Comparison of ENCODE assay signal across 16 cellular contexts in genomic region chr9:134820901-134821300, GRCh38. TPM values are rescaled to one million over a fixed set of nuclear protein-coding genes. Genes with fewer than 3 reads are reported as not detected.
A peak's percentile ranks its signal among the peaks of the same experiment; 100 is the strongest.
DNase-seq lines count a peak whose midpoint lies in the region; ATAC-seq and TF ChIP-seq lines count a peak whose summit lies in the region.
"Had no signal": no experiment of that assay in that cellular context is flagged by ENCODE, and none has a peak within 500 bp of the region (broad histone marks: within the 10 kb centered on the region; RNA-seq: fewer than 3 reads in every experiment).

No MANE protein-coding gene starts in this region.

- H3K27me3 Mint-ChIP-seq in HFFc6 (ENCODE audit: insufficient read depth) (peaks cover 30% of the 10 kb centered on the region), chondrocyte (ENCODE audit: low read depth) (no peaks in the 10 kb centered on the region)
- H3K27me3 Mint-ChIP-seq: CD4-positive, alpha-beta memory T cell had no signal

- no CpG with 5 or more reads among the region's 13 CpGs for WGBS in neuronal stem cell (ENCODE audit: extremely low coverage in 2 of 2, insufficient read length in 2 of 2, insufficient replicate concordance in 1 of 2), 2 donors

- no peak overlapping the region for H3K27ac ChIP-seq in neuronal stem cell (replicated peaks; ENCODE audit: low read length)

- H2BK120ac ChIP-seq in neuronal stem cell (ENCODE audit: low read depth, low read length) = no peak overlapping the region

- no peak overlapping the region for H2BK15ac ChIP-seq in neuronal stem cell (ENCODE audit: low read length)

- no peak overlapping the region for H3K4me2 ChIP-seq in neuronal stem cell (ENCODE audit: insufficient read depth, low read length, poor library complexity, severe bottlenecking)

- H3K4me3 ChIP-seq in neuronal stem cell (ENCODE audit: low read length in 2 of 2) = no peak overlapping the region
- no peak overlapping the region for H3K4me3 ChIP-seq in H7 (ENCODE audit: insufficient read depth, low read depth, low read length)

- H2BK12ac ChIP-seq in neuronal stem cell (ENCODE audit: low read length) = peak overlapping the region; percentile 35

- no peak overlapping the region for H4K91ac ChIP-seq in neuronal stem cell (ENCODE audit: low read depth, low read length, poor library complexity)

- H3K9me3 Mint-ChIP-seq in HFFc6 = no peaks in the 10 kb centered on the region; the same call in none of the 2 replicates
- H3K9me3 Mint-ChIP-seq in chondrocyte (ENCODE audit: low read depth) = no peaks in the 10 kb centered on the region
- H3K9me3 Mint-ChIP-seq: CD4-positive, alpha-beta memory T cell; H9 had no signal

- H3K4me1 Mint-ChIP-seq in HFFc6 (ENCODE audit: low read depth) (peaks cover 3% of the 10 kb centered on the region; the same call in 1 of the 2 replicates), chondrocyte (ENCODE audit: low read depth) (peaks cover 27% of the 10 kb centered on the region)
- H3K4me1 Mint-ChIP-seq: CD14-positive monocyte; CD4-positive, alpha-beta memory T cell; H9 had no signal

- no peaks in the 10 kb centered on the region for H3K79me1 ChIP-seq in neuronal stem cell (ENCODE audit: low read depth, low read length)

- no peaks in the 10 kb centered on the region for H3K4me1 ChIP-seq in neuronal stem cell (ENCODE audit: control insufficient read depth in 2 of 2, insufficient read depth in 1 of 2, low read depth in 1 of 2, low read length in 2 of 2)
- H3K4me1 ChIP-seq: BE2C had no signal

- H3K18ac ChIP-seq in neuronal stem cell (ENCODE audit: low read length) = no peak overlapping the region

- no peak overlapping the region for H2AFZ ChIP-seq in neuronal stem cell (ENCODE audit: low read length)

- H4K8ac ChIP-seq in neuronal stem cell (ENCODE audit: low read depth, low read length) = no peak overlapping the region

- DNase-seq in HFFc6 (no peak), chondrocyte (ENCODE audit: low spot score) (no peak), neuronal stem cell (ENCODE audit: low spot score) (no peak), H7 (no peak), COR-L47 (lab: John Stamatoyannopoulos, UW) (no peak)
- DNase-seq: ACHN; BE2C; Calu3; CD4-positive, alpha-beta memory T cell; DMS79 treated with DMSO at 0.1 percent for 48 hours; GF-D8; GOT3; H9 had no signal

- no peak for ATAC-seq in GM19035 (IDR thresholded peaks at IDR 0.05; ENCODE audit: unreplicated experiment)

- peaks cover 0 to 3% of the 10 kb centered on the region in 2 donors for H3K36me3 ChIP-seq in neuronal stem cell (replicated peaks in 1 of 2; ENCODE audit: control insufficient read depth in 2 of 2, insufficient read depth in 2 of 2, low read length in 2 of 2)
- H3K36me3 ChIP-seq in H7 (replicated peaks; ENCODE audit: control insufficient read depth, insufficient read depth, low read length) = no peaks in the 10 kb centered on the region
- H3K36me3 ChIP-seq: BE2C had no signal

- H3K9ac ChIP-seq in neuronal stem cell (ENCODE audit: low read depth, low read length, poor library complexity) = peak overlapping the region; percentile 21

- peaks cover 0 to 4% of the 10 kb centered on the region in 2 donors for H3K9me3 ChIP-seq in neuronal stem cell (replicated peaks in 1 of 2; ENCODE audit: control insufficient read depth in 2 of 2, insufficient read depth in 1 of 2, low read depth in 1 of 2, low read length in 2 of 2)
- H3K9me3 ChIP-seq: BE2C had no signal

- peak overlapping the region; percentile 49 for H2AK5ac ChIP-seq in neuronal stem cell (ENCODE audit: low read depth, low read length)

- no peak overlapping the region for H3K23ac ChIP-seq in neuronal stem cell (ENCODE audit: low read depth, low read length, poor library complexity)

- H3K4me3 Mint-ChIP-seq in HFFc6 (no peak overlapping the region), chondrocyte (ENCODE audit: unreplicated experiment) (no peak overlapping the region)
- H3K4me3 Mint-ChIP-seq: CD4-positive, alpha-beta memory T cell; H9 had no signal

- peak overlapping the region; percentile 61 for H3K4ac ChIP-seq in neuronal stem cell (ENCODE audit: low read length)

- H3K36me3 Mint-ChIP-seq in HFFc6 (ENCODE audit: low read depth) (peaks cover 19% of the 10 kb centered on the region; the same call in 1 of the 2 replicates), chondrocyte (ENCODE audit: low read depth) (peaks cover 48% of the 10 kb centered on the region)
- H3K36me3 Mint-ChIP-seq: CD14-positive monocyte; CD4-positive, alpha-beta memory T cell had no signal

- H3K14ac ChIP-seq in neuronal stem cell (ENCODE audit: low read length) = peak overlapping the region; percentile 51

- H3K27ac Mint-ChIP-seq in HFFc6 (peak overlapping the region; percentile 51; the same call in 1 of the 2 replicates), chondrocyte (ENCODE audit: unreplicated experiment) (peak overlapping the region; percentile 32)
- H3K27ac Mint-ChIP-seq: CD14-positive monocyte; CD4-positive, alpha-beta memory T cell had no signal

- no peak overlapping the region for H2BK5ac ChIP-seq in neuronal stem cell (ENCODE audit: low read length)

- H3K27me3 ChIP-seq in neuronal stem cell (ENCODE audit: control insufficient read depth in 3 of 3, insufficient read depth in 3 of 3, low read depth in 1 of 3, low read length in 3 of 3) = peaks cover 0 to 11% (median 0%) of the 10 kb centered on the region in 3 experiments
- no peaks in the 10 kb centered on the region for H3K27me3 ChIP-seq in H7 (ENCODE audit: control insufficient read depth, insufficient read depth, low read length)
- H3K27me3 ChIP-seq: BE2C had no signal

- TF ChIP-seq CTCF in HFFc6 (IDR thresholded peaks at IDR 0.05) = no peak
- TF ChIP-seq CTCF in chondrocyte (IDR thresholded peaks at IDR 0.05) = no peak

RNA-seq across cellular contexts. Expression of gene FCN2, which starts 59.7 kb away (rescaled TPM):
- total RNA-seq in HFFc6 (2021; fragmentation: NEBNext Ultra II Directional; extraction: Animal tissue kit (Norgen Biotek cat#: 25700)) = not detected
- not detected in 3 replicates for total RNA-seq in chondrocyte
- not detected for polyA plus RNA-seq in neuronal stem cell (2013, experiment 1 of 2)
- polyA plus RNA-seq in neuronal stem cell (2013, experiment 2 of 2) = not detected
- not detected in 2 replicates for total RNA-seq in H7 (2014; rRNA removed; shearing (Covaris generic))
- total RNA-seq: Calu3; CD4-positive, alpha-beta memory T cell; H9; HT-29 had no signal
- polyA plus RNA-seq: CD14-positive monocyte; CD4-positive, alpha-beta memory T cell had no signal
